In genomic region chr10:4651404-4652037, GRCh38 we compare ENCODE assay signal across 11 cellular contexts.
DNase-seq lines count a peak whose midpoint lies in the region; ATAC-seq and TF ChIP-seq lines count a peak whose summit lies in the region.
"Had no signal": no experiment of that assay in that cellular context is flagged by ENCODE, and none has a peak within 500 bp of the region (broad histone marks: within the 10 kb centered on the region; RNA-seq: fewer than 3 reads in every experiment).

No MANE protein-coding gene starts in this region.

- H3K9me3 Mint-ChIP-seq in brain, result peaks cover 0 to 6% (median 0%) of the 10 kb centered on the region in 5 experiments

- peak; percentile 83 for DNase-seq in NCI-H2227 treated with DMSO at 0.1 percent for 48 hours (lab: John Stamatoyannopoulos, UW)
- DNase-seq in occipital lobe (lab: John Stamatoyannopoulos, UW), result no peak
- no peak for DNase-seq in SIG-M5 treated with dmso at 0.1 percent for 504 hours (lab: John Stamatoyannopoulos, UW; ENCODE audit: unreplicated experiment)
- no peak for DNase-seq in germinal center (ENCODE audit: low spot score)
- DNase-seq: SJCRH30, upper lobe of right lung had no signal

- peak overlapping the region in 3 of 5 experiments; percentile 17 to 83 (median 71) for H3K27ac Mint-ChIP-seq in brain

- no peak for TF ChIP-seq CTCF in brain (conservative IDR thresholded peaks at IDR 0.05)

- peaks cover 80% of the 10 kb centered on the region for H3K4me1 Mint-ChIP-seq in brain

- H3K36me3 Mint-ChIP-seq in brain, result no peaks in the 10 kb centered on the region

- peaks cover 3% of the 10 kb centered on the region for H3K27me3 Mint-ChIP-seq in brain

- peak; percentile 45 for ATAC-seq in GM18502 (IDR thresholded peaks at IDR 0.05; ENCODE audit: poor library complexity, unreplicated experiment)
- ATAC-seq in GM21723 (IDR thresholded peaks at IDR 0.05; ENCODE audit: unreplicated experiment), result peak; percentile 43
- no peak for ATAC-seq in HG02763 (IDR thresholded peaks at IDR 0.05; ENCODE audit: unreplicated experiment)
- ATAC-seq: K562 had no signal

- H3K4me3 Mint-ChIP-seq in brain, result no peak overlapping the region
